ENCODE assay signal across 11 cellular contexts in the genomic region with DNA sequence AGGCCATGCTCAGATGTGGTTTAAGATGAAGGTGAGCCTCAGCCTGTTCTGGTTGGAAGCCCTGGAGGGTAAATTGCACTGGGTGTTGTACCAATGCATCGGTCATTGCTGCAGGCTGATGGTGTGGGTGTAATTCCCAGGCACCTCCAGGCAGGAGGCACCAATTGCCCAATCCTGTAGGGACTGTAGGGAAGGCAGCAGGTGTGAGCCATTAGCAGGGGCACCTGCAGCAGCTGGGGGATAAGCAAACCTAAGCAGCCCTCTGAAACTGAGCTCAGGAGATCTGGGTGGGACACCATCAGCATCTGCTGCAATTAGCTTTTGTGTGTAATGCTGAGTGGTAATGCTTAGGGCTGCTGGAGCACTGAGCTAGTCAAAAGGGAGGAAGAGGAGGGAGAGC.
"Had no signal": no experiment of that assay in that cellular context is flagged by ENCODE, and none has a peak within 500 bp of the region (broad histone marks: within the 10 kb centered on the region; RNA-seq: fewer than 3 reads in every experiment).

No MANE protein-coding gene starts in this region.

- H3K27me3 ChIP-seq: ovary, testis had no signal

- ATAC-seq: activated T-cell treated with anti-CD3 and anti-CD28 coated beads, Interleukin-2, amount 50 U/mL, for 4 hours; stimulated activated naive CD8-positive, alpha-beta T cell treated with anti-CD3 and anti-CD28 coated beads, Interleukin-15, amount 100 ng/mL, for 72 hours had no signal

- H3K4me3 ChIP-seq: ovary, testis had no signal

- H3K36me3 ChIP-seq: ovary had no signal

- H3K4me1 ChIP-seq: testis had no signal

- DNase-seq: activated CD4-positive, alpha-beta memory T cell treated with anti-CD3 and anti-CD28 coated beads for 36 hours; activated CD4-positive, alpha-beta T cell treated with anti-CD3 and anti-CD28 coated beads for 1 hour; activated effector memory CD4-positive, alpha-beta T cell treated with anti-CD3 and anti-CD28 coated beads, Interleukin-2, amount 50 U/mL, for 16 hours; activated T-cell treated with anti-CD3 and anti-CD28 coated beads, Interleukin-2, amount 50 U/mL, for 4 hours; amygdala; hippocampal formation; kidney glomerular epithelial cell; ovary; stimulated activated CD4-positive, alpha-beta T cell treated with anti-CD3 and anti-CD28 coated beads, Interleukin-4, amount 100 ng/mL, for 24 hours; stimulated activated naive CD8-positive, alpha-beta T cell treated with anti-CD3 and anti-CD28 coated beads, Interleukin-15, amount 100 ng/mL, for 72 hours; testis had no signal

- H3K27ac ChIP-seq: ovary, testis had no signal

- H3K9me3 ChIP-seq: ovary, testis had no signal
